ENCODE assay signal across 2 cellular contexts in the genomic region with DNA sequence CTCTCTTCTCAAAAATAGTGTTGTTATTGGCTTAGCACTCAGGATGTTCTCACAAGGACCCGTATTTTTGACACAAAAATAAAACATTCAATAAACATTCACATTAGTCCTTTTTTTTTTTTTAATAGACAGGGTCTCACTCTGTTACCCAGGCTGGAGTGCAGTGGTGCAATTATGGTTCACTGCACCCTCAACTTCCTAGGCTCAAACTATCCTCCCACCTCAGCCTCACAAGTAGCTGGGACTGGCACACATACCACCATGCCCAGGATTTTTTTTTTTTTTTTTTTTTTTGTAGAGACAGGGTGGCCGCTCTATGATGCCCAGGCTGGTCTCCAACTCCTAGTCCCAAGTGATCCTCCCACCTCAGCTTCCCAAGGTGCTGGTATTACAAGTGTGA.
TF ChIP-seq lines count a peak whose summit lies in the region.

No MANE protein-coding gene starts in this region.

TF ChIP-seq in IMR-90, 13 proteins besides CTCF, POLR2A, EP300 and RAD21:
- TF ChIP-seq FOS (IDR thresholded peaks at IDR 0.05; ENCODE audit: low read depth, low read length) (no peak), RFX5 (IDR thresholded peaks at IDR 0.05; ENCODE audit: low read depth, low read length) (no peak), CEBPB (IDR thresholded peaks at IDR 0.05; ENCODE audit: low read depth, low read length) (no peak), MXI1 (IDR thresholded peaks at IDR 0.05; ENCODE audit: borderline replicate concordance, low read depth, low read length) (no peak), CHD1 (IDR thresholded peaks at IDR 0.05; ENCODE audit: low read depth, low read length) (no peak), BHLHE40 (IDR thresholded peaks at IDR 0.05; ENCODE audit: low read depth, low read length) (no peak), NFE2L2 (IDR thresholded peaks at IDR 0.05; ENCODE audit: low read depth, low read length) (no peak), RCOR1 (IDR thresholded peaks at IDR 0.05; ENCODE audit: insufficient replicate concordance, low read length) (no peak)
- TF ChIP-seq, protein P1, sequence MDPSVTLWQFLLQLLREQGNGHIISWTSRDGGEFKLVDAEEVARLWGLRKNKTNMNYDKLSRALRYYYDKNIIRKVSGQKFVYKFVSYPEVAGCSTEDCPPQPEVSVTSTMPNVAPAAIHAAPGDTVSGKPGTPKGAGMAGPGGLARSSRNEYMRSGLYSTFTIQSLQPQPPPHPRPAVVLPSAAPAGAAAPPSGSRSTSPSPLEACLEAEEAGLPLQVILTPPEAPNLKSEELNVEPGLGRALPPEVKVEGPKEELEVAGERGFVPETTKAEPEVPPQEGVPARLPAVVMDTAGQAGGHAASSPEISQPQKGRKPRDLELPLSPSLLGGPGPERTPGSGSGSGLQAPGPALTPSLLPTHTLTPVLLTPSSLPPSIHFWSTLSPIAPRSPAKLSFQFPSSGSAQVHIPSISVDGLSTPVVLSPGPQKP (IDR thresholded peaks at IDR 0.05; ENCODE audit: borderline replicate concordance, low read depth, low read length): no peak
- TF ChIP-seq, protein P2, sequence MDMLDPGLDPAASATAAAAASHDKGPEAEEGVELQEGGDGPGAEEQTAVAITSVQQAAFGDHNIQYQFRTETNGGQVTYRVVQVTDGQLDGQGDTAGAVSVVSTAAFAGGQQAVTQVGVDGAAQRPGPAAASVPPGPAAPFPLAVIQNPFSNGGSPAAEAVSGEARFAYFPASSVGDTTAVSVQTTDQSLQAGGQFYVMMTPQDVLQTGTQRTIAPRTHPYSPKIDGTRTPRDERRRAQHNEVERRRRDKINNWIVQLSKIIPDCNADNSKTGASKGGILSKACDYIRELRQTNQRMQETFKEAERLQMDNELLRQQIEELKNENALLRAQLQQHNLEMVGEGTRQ (IDR thresholded peaks at IDR 0.05; ENCODE audit: low read depth, low read length): no peak

TF ChIP-seq in H1, 55 proteins besides CTCF, POLR2A, EP300 and RAD21:
- TF ChIP-seq RBBP5 (IDR thresholded peaks at IDR 0.05; ENCODE audit: borderline replicate concordance, low read depth, low read length) (no peak), EGR1 (IDR thresholded peaks at IDR 0.05; ENCODE audit: borderline replicate concordance, low read depth, low read length) (no peak), GABPA (IDR thresholded peaks at IDR 0.05; ENCODE audit: borderline replicate concordance, insufficient read depth, low read length) (no peak), FOSL1 (IDR thresholded peaks at IDR 0.05; ENCODE audit: insufficient read depth, low read depth, low read length) (no peak), CEBPB (IDR thresholded peaks at IDR 0.05; ENCODE audit: low read depth, low read length) (no peak), KDM4A (IDR thresholded peaks at IDR 0.05; ENCODE audit: low read depth, low read length, severe bottlenecking) (no peak), PHF8 (conservative IDR thresholded peaks at IDR 0.05; ENCODE audit: low read depth, low read length) (no peak), CHD1 (IDR thresholded peaks at IDR 0.05; ENCODE audit: low read depth, low read length) (no peak), NANOG (IDR thresholded peaks at IDR 0.05; ENCODE audit: insufficient read depth, low read depth, low read length, poor library complexity, severe bottlenecking) (no peak), EZH2 (IDR thresholded peaks at IDR 0.05; ENCODE audit: low read depth, low read length, severe bottlenecking) (no peak), BCL11A (IDR thresholded peaks at IDR 0.05; ENCODE audit: low read depth in 2 of 2, low read length in 2 of 2) (no peak), CBX8 (IDR thresholded peaks at IDR 0.05; ENCODE audit: borderline replicate concordance, low read depth, low read length) (no peak), CTBP2 (IDR thresholded peaks at IDR 0.05; ENCODE audit: borderline replicate concordance, insufficient read depth, insufficient read length, low read length) (no peak), JUN (IDR thresholded peaks at IDR 0.05; ENCODE audit: low read depth, low read length) (no peak)
- TF ChIP-seq, protein P3, sequence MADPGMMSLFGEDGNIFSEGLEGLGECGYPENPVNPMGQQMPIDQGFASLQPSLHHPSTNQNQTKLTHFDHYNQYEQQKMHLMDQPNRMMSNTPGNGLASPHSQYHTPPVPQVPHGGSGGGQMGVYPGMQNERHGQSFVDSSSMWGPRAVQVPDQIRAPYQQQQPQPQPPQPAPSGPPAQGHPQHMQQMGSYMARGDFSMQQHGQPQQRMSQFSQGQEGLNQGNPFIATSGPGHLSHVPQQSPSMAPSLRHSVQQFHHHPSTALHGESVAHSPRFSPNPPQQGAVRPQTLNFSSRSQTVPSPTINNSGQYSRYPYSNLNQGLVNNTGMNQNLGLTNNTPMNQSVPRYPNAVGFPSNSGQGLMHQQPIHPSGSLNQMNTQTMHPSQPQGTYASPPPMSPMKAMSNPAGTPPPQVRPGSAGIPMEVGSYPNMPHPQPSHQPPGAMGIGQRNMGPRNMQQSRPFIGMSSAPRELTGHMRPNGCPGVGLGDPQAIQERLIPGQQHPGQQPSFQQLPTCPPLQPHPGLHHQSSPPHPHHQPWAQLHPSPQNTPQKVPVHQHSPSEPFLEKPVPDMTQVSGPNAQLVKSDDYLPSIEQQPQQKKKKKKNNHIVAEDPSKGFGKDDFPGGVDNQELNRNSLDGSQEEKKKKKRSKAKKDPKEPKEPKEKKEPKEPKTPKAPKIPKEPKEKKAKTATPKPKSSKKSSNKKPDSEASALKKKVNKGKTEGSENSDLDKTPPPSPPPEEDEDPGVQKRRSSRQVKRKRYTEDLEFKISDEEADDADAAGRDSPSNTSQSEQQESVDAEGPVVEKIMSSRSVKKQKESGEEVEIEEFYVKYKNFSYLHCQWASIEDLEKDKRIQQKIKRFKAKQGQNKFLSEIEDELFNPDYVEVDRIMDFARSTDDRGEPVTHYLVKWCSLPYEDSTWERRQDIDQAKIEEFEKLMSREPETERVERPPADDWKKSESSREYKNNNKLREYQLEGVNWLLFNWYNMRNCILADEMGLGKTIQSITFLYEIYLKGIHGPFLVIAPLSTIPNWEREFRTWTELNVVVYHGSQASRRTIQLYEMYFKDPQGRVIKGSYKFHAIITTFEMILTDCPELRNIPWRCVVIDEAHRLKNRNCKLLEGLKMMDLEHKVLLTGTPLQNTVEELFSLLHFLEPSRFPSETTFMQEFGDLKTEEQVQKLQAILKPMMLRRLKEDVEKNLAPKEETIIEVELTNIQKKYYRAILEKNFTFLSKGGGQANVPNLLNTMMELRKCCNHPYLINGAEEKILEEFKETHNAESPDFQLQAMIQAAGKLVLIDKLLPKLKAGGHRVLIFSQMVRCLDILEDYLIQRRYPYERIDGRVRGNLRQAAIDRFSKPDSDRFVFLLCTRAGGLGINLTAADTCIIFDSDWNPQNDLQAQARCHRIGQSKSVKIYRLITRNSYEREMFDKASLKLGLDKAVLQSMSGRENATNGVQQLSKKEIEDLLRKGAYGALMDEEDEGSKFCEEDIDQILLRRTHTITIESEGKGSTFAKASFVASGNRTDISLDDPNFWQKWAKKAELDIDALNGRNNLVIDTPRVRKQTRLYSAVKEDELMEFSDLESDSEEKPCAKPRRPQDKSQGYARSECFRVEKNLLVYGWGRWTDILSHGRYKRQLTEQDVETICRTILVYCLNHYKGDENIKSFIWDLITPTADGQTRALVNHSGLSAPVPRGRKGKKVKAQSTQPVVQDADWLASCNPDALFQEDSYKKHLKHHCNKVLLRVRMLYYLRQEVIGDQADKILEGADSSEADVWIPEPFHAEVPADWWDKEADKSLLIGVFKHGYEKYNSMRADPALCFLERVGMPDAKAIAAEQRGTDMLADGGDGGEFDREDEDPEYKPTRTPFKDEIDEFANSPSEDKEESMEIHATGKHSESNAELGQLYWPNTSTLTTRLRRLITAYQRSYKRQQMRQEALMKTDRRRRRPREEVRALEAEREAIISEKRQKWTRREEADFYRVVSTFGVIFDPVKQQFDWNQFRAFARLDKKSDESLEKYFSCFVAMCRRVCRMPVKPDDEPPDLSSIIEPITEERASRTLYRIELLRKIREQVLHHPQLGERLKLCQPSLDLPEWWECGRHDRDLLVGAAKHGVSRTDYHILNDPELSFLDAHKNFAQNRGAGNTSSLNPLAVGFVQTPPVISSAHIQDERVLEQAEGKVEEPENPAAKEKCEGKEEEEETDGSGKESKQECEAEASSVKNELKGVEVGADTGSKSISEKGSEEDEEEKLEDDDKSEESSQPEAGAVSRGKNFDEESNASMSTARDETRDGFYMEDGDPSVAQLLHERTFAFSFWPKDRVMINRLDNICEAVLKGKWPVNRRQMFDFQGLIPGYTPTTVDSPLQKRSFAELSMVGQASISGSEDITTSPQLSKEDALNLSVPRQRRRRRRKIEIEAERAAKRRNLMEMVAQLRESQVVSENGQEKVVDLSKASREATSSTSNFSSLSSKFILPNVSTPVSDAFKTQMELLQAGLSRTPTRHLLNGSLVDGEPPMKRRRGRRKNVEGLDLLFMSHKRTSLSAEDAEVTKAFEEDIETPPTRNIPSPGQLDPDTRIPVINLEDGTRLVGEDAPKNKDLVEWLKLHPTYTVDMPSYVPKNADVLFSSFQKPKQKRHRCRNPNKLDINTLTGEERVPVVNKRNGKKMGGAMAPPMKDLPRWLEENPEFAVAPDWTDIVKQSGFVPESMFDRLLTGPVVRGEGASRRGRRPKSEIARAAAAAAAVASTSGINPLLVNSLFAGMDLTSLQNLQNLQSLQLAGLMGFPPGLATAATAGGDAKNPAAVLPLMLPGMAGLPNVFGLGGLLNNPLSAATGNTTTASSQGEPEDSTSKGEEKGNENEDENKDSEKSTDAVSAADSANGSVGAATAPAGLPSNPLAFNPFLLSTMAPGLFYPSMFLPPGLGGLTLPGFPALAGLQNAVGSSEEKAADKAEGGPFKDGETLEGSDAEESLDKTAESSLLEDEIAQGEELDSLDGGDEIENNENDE (IDR thresholded peaks at IDR 0.05; ENCODE audit: insufficient replicate concordance, low read length): no peak
TF ChIP-seq in H1: peak in this region for 0.
